23 cellular contexts compared by ENCODE assay signal in genomic region chr6:33936911-33937310, GRCh38.
DNase-seq lines count a peak whose midpoint lies in the region; ATAC-seq and TF ChIP-seq lines count a peak whose summit lies in the region.
"Had no signal": no experiment of that assay in that cellular context is flagged by ENCODE, and none has a peak within 500 bp of the region (broad histone marks: within the 10 kb centered on the region; RNA-seq: fewer than 3 reads in every experiment).

No MANE protein-coding gene starts in this region.

- H3K4me2 ChIP-seq in BLaER1 treated with 17β-estradiol and CSF1 and Interleukin-3, amounts not matched to agents 10 nM and 100 nM, result peak overlapping the region; percentile 1 to 65 (median 40); a peak in 19 of 22 replicates
- H3K4me2 ChIP-seq: KMS-11 had no signal

- H3K4me1 ChIP-seq in BLaER1 treated with 17β-estradiol and CSF1 and Interleukin-3, amounts not matched to agents 10 nM and 100 nM, result peaks cover 17 to 31% (median 21%) of the 10 kb centered on the region in 10 experiments
- H3K4me1 ChIP-seq: Caco-2 had no signal

- POLR2A ChIA-PET in WTC11 (lab: Charles Lee), result no interaction called here

- H3K36me3 Mint-ChIP-seq in WTC11 (no peaks in the 10 kb centered on the region), type B pancreatic cell (no peaks in the 10 kb centered on the region)
- H3K36me3 Mint-ChIP-seq: CD4-positive, CD25-positive, alpha-beta regulatory T cell; T-cell had no signal

- no peak overlapping the region; a peak in 1 of 22 replicates for H3K9ac ChIP-seq in BLaER1 treated with 17β-estradiol and CSF1 and Interleukin-3, amounts not matched to agents 10 nM and 100 nM
- H3K9ac ChIP-seq: KMS-11 had no signal

- H3K27ac ChIP-seq in BLaER1 treated with 17β-estradiol and CSF1 and Interleukin-3, amounts not matched to agents 10 nM and 100 nM, result peak overlapping the region in 7 of 11 experiments; percentile 13 to 72 (median 46); a peak in 9 of 22 replicates
- H3K27ac ChIP-seq: KMS-11 had no signal

- no peak for ATAC-seq in WTC11
- no peak for ATAC-seq in HG02798 (IDR thresholded peaks at IDR 0.05; ENCODE audit: poor library complexity, unreplicated experiment)
- ATAC-seq: PC-3, SK-N-SH treated with all-trans-retinoic acid at 6 μM for 48 hours, T-cell had no signal

- H3K9me3 Mint-ChIP-seq in WTC11, result peaks cover 2% of the 10 kb centered on the region; the same call in 1 of the 2 replicates
- H3K9me3 Mint-ChIP-seq in type B pancreatic cell, result no peaks in the 10 kb centered on the region
- H3K9me3 Mint-ChIP-seq: CD4-positive, CD25-positive, alpha-beta regulatory T cell; T-cell had no signal

- CTCF ChIA-PET in WTC11 (lab: Charles Lee), result interaction anchor here (0.9 to 1.9 kb wide), 2 partner anchors 10 to 91 kb away, joined by 3 to 6 read pairs; no protein-coding TSS in a partner anchor

- TF ChIP-seq CTCF in WTC11 (IDR thresholded peaks at IDR 0.05) (no peak), fibroblast of mammary gland (conservative IDR thresholded peaks at IDR 0.05; ENCODE audit: control insufficient read depth, insufficient read depth, low read depth, low read length) (no peak), type B pancreatic cell (conservative IDR thresholded peaks at IDR 0.05) (no peak)

- H3K4me1 Mint-ChIP-seq in WTC11 (peaks cover 12% of the 10 kb centered on the region; the same call in 1 of the 2 replicates), type B pancreatic cell (ENCODE audit: unreplicated experiment) (peaks cover 13% of the 10 kb centered on the region)

- H3K4me3 ChIP-seq in BLaER1 treated with 17β-estradiol and CSF1 and Interleukin-3, amounts not matched to agents 10 nM and 100 nM, result no peak overlapping the region
- no peak overlapping the region for H3K4me3 ChIP-seq in fibroblast of mammary gland (ENCODE audit: control insufficient read depth, low read depth, low read length)

- 0 out of 2 replicates have a peak, but pooled peaks cover 9% of the 10 kb centered on the region for H3K27me3 Mint-ChIP-seq in WTC11 (ENCODE audit: low read depth)
- peaks cover 30% of the 10 kb centered on the region for H3K27me3 Mint-ChIP-seq in type B pancreatic cell
- H3K27me3 Mint-ChIP-seq: CD4-positive, CD25-positive, alpha-beta regulatory T cell had no signal

- H3K36me3 ChIP-seq in BLaER1 treated with 17β-estradiol and CSF1 and Interleukin-3, amounts not matched to agents 10 nM and 100 nM, result no peaks in the 10 kb centered on the region

- no peak overlapping the region for H3K27ac Mint-ChIP-seq in WTC11
- H3K27ac Mint-ChIP-seq in type B pancreatic cell, result no peak overlapping the region
- H3K27ac Mint-ChIP-seq: CD4-positive, CD25-positive, alpha-beta regulatory T cell; T-cell had no signal

- H3K9me3 ChIP-seq in BLaER1 treated with 17β-estradiol and CSF1 and Interleukin-3, amounts not matched to agents 10 nM and 100 nM (replicated peaks in 1 of 11), result peaks cover 0 to 7% (median 0%) of the 10 kb centered on the region in 11 experiments; a peak in 2 of 22 replicates
- H3K9me3 ChIP-seq: Caco-2 had no signal

- no peaks in the 10 kb centered on the region for H4K20me1 ChIP-seq in BLaER1 treated with 17β-estradiol and CSF1 and Interleukin-3, amounts not matched to agents 10 nM and 100 nM

- DNase-seq in EH (ENCODE audit: low read depth) (peak; percentile 10), WTC11 (ENCODE audit: low spot score) (no peak), fibroblast of mammary gland (ENCODE audit: low read depth) (peak; percentile 12), type B pancreatic cell (ENCODE audit: extremely low spot score, unreplicated experiment) (no peak), T-helper 2 cell (no peak)
- DNase-seq: AML-193; Caco-2; CD4-positive, CD25-positive, alpha-beta regulatory T cell; EL; NCI-H1092; NCI-H1436 treated with DMSO at 0.1 percent for 48 hours; NCI-H2029; NCI-H2227 treated with DMSO at 0.1 percent for 48 hours; NCI-H510A treated with DMSO at 0.1 percent for 48 hours; NCI-H774; PC-3; RPMI8226; SHP77 treated with DMSO at 0.1 percent for 48 hours; T-cell had no signal

- H3K27me3 ChIP-seq in BLaER1 treated with 17β-estradiol and CSF1 and Interleukin-3, amounts not matched to agents 10 nM and 100 nM, result no peaks in the 10 kb centered on the region

- H3K4me3 Mint-ChIP-seq in WTC11 (no peak overlapping the region), type B pancreatic cell (no peak overlapping the region)
- H3K4me3 Mint-ChIP-seq: CD4-positive, CD25-positive, alpha-beta regulatory T cell; T-cell had no signal

TF ChIP-seq in WTC11, 78 proteins besides CTCF, POLR2A, EP300 and RAD21:
- no peak for TF ChIP-seq JAZF1 (CRISPR knock-in tag; IDR thresholded peaks at IDR 0.05)
- no peak for TF ChIP-seq ATF1 (CRISPR knock-in tag; IDR thresholded peaks at IDR 0.05)
- TF ChIP-seq USF2 (CRISPR knock-in tag; IDR thresholded peaks at IDR 0.05), result no peak
- no peak for TF ChIP-seq CBFB (CRISPR knock-in tag; IDR thresholded peaks at IDR 0.05; ENCODE audit: low read depth)
- TF ChIP-seq ZNF671 (CRISPR knock-in tag; IDR thresholded peaks at IDR 0.05), result no peak
- 0 out of 2 replicates have a peak, but pooled peaks have one; percentile 23 for TF ChIP-seq GTF2I (CRISPR knock-in tag; conservative IDR thresholded peaks at IDR 0.05)
- no peak for TF ChIP-seq FOXP1 (CRISPR knock-in tag; IDR thresholded peaks at IDR 0.05; ENCODE audit: borderline replicate concordance)
- no peak for TF ChIP-seq ZBTB21 (CRISPR knock-in tag; IDR thresholded peaks at IDR 0.05; ENCODE audit: borderline replicate concordance)

Comparison
In these comparisons a context has a peak if more than half of its experiments do, and no peak if none do; other contexts are left out.
1. DNase-seq: peak in EH (single experiment) and fibroblast of mammary gland (single experiment); none in WTC11 (single experiment), type B pancreatic cell (single experiment) and T-helper 2 cell (0 of 5).